Comparison of ENCODE assay signal across 17 cellular contexts in the genomic region with DNA sequence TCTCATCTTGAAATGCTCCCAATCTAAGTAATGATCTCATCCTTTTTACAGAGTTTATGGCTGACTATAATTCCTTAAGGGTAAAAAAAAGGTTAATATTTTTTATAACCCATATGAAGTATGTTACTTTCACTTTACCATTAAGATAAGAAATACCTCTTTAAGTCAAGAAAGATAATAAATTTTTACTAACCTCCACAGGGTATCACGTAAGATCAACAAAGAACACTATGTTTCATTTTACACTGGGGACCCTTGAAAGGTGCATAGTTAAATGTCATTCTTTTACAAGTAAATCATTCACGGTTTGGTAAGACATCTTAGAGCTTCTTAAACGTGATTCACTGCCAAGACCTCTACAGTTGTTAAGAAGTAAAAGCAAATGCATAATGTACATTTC.
"Had no signal": no experiment of that assay in that cellular context is flagged by ENCODE, and none has a peak within 500 bp of the region (broad histone marks: within the 10 kb centered on the region; RNA-seq: fewer than 3 reads in every experiment).

No MANE protein-coding gene starts in this region.

- H3K36me3 Mint-ChIP-seq: activated naive CD4-positive, alpha-beta T cell treated with anti-CD3 and anti-CD28 coated beads, Interleukin-2, amount 10 ng/mL, durations not matched to agents 7 days and 5 days; brain; neural progenitor cell; stimulated activated effector memory CD8-positive, alpha-beta T cell treated with anti-CD3 and anti-CD28 coated beads, Interleukin-12 subunit alpha, Interleukin-12 subunit beta, amount 100 ng/mL, for 72 hours had no signal

- ATAC-seq: activated T-helper 17 cell treated with anti-CD3 and anti-CD28 coated beads, Interleukin-2, amount 50 U/mL, for 72 hours; stimulated activated effector memory CD8-positive, alpha-beta T cell treated with anti-CD3 and anti-CD28 coated beads, Interleukin-12 subunit alpha, Interleukin-12 subunit beta, amount 100 ng/mL, for 72 hours had no signal

- H3K4me3 ChIP-seq: neural progenitor cell, right atrium auricular region, smooth muscle cell, thyroid gland, uterus had no signal

- H3K4me1 ChIP-seq: neural progenitor cell, parathyroid adenoma, right atrium auricular region, thyroid gland, uterus had no signal

- H3K9me3 Mint-ChIP-seq: brain, neural progenitor cell had no signal

- H3K27me3 Mint-ChIP-seq: activated B cell treated with CpG ODN at 0.5 μM for 24 hours; activated CD4-positive, alpha-beta T cell treated with anti-CD3 and anti-CD28 coated beads, Interleukin-2, amount 10 ng/mL, durations not matched to agents 24 days and 14 days; activated naive CD4-positive, alpha-beta T cell treated with anti-CD3 and anti-CD28 coated beads, Interleukin-2, amount 10 ng/mL, durations not matched to agents 7 days and 5 days; activated T-helper 17 cell treated with anti-CD3 and anti-CD28 coated beads, Interleukin-2, amount 50 U/mL, for 72 hours; brain had no signal

- H3K4me3 Mint-ChIP-seq: activated B cell treated with CpG ODN at 0.5 μM for 24 hours; activated CD4-positive, alpha-beta T cell treated with anti-CD3 and anti-CD28 coated beads, Interleukin-2, amount 10 ng/mL, durations not matched to agents 24 days and 14 days; activated naive CD4-positive, alpha-beta T cell treated with anti-CD3 and anti-CD28 coated beads, Interleukin-2, amount 10 ng/mL, durations not matched to agents 7 days and 5 days; activated T-helper 17 cell treated with anti-CD3 and anti-CD28 coated beads, Interleukin-2, amount 50 U/mL, for 72 hours; brain; immature natural killer cell; neural progenitor cell; stimulated activated effector memory CD8-positive, alpha-beta T cell treated with anti-CD3 and anti-CD28 coated beads, Interleukin-12 subunit alpha, Interleukin-12 subunit beta, amount 100 ng/mL, for 72 hours; T-helper 1 cell treated with Interleukin-12 subunit alpha and Interleukin-12 subunit beta and Interleukin-4 antibody, amounts not matched to agents 30 μg/mL and 1 μg/mL, for 36 hours had no signal

- H3K4me2 ChIP-seq: neural progenitor cell, smooth muscle cell had no signal

- H3K9me3 ChIP-seq: right atrium auricular region, thyroid gland, uterus had no signal

- H3K27ac ChIP-seq: neural progenitor cell, parathyroid adenoma, right atrium auricular region, thyroid gland, uterus had no signal

- H3K27ac Mint-ChIP-seq: activated B cell treated with CpG ODN at 0.5 μM for 24 hours; activated CD4-positive, alpha-beta T cell treated with anti-CD3 and anti-CD28 coated beads, Interleukin-2, amount 10 ng/mL, durations not matched to agents 24 days and 14 days; activated naive CD4-positive, alpha-beta T cell treated with anti-CD3 and anti-CD28 coated beads, Interleukin-2, amount 10 ng/mL, durations not matched to agents 7 days and 5 days; activated T-helper 17 cell treated with anti-CD3 and anti-CD28 coated beads, Interleukin-2, amount 50 U/mL, for 72 hours; brain; immature natural killer cell; neural progenitor cell; stimulated activated effector memory CD8-positive, alpha-beta T cell treated with anti-CD3 and anti-CD28 coated beads, Interleukin-12 subunit alpha, Interleukin-12 subunit beta, amount 100 ng/mL, for 72 hours; T-helper 1 cell treated with Interleukin-12 subunit alpha and Interleukin-12 subunit beta and Interleukin-4 antibody, amounts not matched to agents 30 μg/mL and 1 μg/mL, for 36 hours had no signal

- H3K4me1 Mint-ChIP-seq: activated B cell treated with CpG ODN at 0.5 μM for 24 hours; activated CD4-positive, alpha-beta T cell treated with anti-CD3 and anti-CD28 coated beads, Interleukin-2, amount 10 ng/mL, durations not matched to agents 24 days and 14 days; activated naive CD4-positive, alpha-beta T cell treated with anti-CD3 and anti-CD28 coated beads, Interleukin-2, amount 10 ng/mL, durations not matched to agents 7 days and 5 days; activated T-helper 17 cell treated with anti-CD3 and anti-CD28 coated beads, Interleukin-2, amount 50 U/mL, for 72 hours; brain; immature natural killer cell; neural progenitor cell; stimulated activated effector memory CD8-positive, alpha-beta T cell treated with anti-CD3 and anti-CD28 coated beads, Interleukin-12 subunit alpha, Interleukin-12 subunit beta, amount 100 ng/mL, for 72 hours had no signal

- DNase-seq: activated B cell treated with CpG ODN at 0.5 μM for 24 hours; activated CD4-positive, alpha-beta T cell treated with anti-CD3 and anti-CD28 coated beads, Interleukin-2, amount 10 ng/mL, durations not matched to agents 24 days and 14 days; activated CD8-positive, alpha-beta memory T cell treated with anti-CD3 and anti-CD28 coated beads for 24 hours; activated naive CD4-positive, alpha-beta T cell treated with anti-CD3 and anti-CD28 coated beads, Interleukin-2, amount 10 ng/mL, durations not matched to agents 7 days and 5 days; dermis blood vessel endothelial cell; immature natural killer cell; thyroid gland; uterus had no signal

- FAIRE-seq: TTC549 had no signal
